ENCODE assay signal across 9 cellular contexts in the genomic region with DNA sequence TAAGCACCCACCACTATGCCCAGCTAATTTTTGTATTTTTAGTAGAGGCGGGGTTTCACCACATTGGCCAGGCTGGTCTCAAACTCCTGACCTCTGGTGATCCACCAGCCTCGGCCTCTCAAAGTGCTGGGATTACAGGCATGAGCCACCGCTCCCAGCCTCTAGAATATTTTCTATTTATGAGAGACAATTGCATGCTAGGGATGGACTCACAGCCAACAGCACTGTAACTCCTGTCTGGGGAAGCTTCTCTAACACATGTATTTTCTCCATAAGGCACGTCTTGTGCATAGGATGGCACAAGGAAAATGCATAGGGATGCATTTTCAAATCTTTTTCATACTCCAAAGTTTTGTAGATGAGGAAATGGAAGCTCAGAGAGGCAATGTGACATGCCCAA. TPM values are rescaled to one million over a fixed set of nuclear protein-coding genes. Genes with fewer than 3 reads are reported as not detected.
"Had no signal": no experiment of that assay in that cellular context is flagged by ENCODE, and none has a peak within 500 bp of the region (broad histone marks: within the 10 kb centered on the region; RNA-seq: fewer than 3 reads in every experiment).

No MANE protein-coding gene starts in this region.

RNA-seq across cellular contexts. Expression of gene DDC, which starts 19.6 kb away (rescaled TPM):
- total RNA-seq: OCI-LY7, PC-3, PC-9, Right ventricle myocardium inferior, Right ventricle myocardium superior, RPMI7951, SJCRH30, SJSA1, SK-MEL-5 had no signal
